In the genomic region with DNA sequence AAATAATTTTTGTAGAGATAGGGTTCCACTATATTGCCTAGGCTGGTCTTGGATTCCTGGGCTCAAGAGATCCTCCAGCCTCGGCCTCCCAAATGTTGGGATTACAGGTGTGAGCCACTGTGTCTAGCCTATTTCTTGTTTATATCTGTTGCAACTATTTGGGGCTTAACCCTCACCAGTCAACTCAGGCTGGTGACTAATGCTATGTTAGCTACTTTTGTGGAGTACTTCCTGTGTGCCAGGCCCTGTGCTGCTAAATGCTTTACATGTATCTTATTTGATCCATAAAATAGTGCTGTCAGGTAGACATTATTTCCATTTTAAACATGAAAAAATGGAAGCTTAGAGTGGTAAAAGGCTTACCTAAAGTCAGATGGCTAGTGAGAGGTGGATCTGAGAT, we compare ENCODE assay signal across 18 cellular contexts. TPM values are rescaled to one million over a fixed set of nuclear protein-coding genes. Genes with fewer than 3 reads are reported as not detected.
"Had no signal": no experiment of that assay in that cellular context is flagged by ENCODE, and none has a peak within 500 bp of the region (broad histone marks: within the 10 kb centered on the region; RNA-seq: fewer than 3 reads in every experiment).

No MANE protein-coding gene starts in this region.

- H3K9me3 Mint-ChIP-seq: effector memory CD8-positive, alpha-beta T cell; natural killer cell treated with Interleukin-12 subunit alpha and Interleukin-12 subunit beta and Interleukin-15 and Interleukin-18, amount 100 ng/mL, for 72 hours had no signal

- H3K4me1 ChIP-seq: neural progenitor cell, pancreas had no signal

- H3K4me2 ChIP-seq: hepatocyte, neural progenitor cell had no signal

- ATAC-seq: effector memory CD8-positive, alpha-beta T cell; left cardiac atrium; left ventricle myocardium superior; pancreas; right cardiac atrium had no signal

- H3K79me2 ChIP-seq: hepatocyte had no signal

- H3K36me3 Mint-ChIP-seq: natural killer cell treated with Interleukin-12 subunit alpha and Interleukin-12 subunit beta and Interleukin-15 and Interleukin-18, amount 100 ng/mL, for 72 hours; neural progenitor cell had no signal

- H3K27me3 Mint-ChIP-seq: effector memory CD8-positive, alpha-beta T cell; natural killer cell treated with Interleukin-12 subunit alpha and Interleukin-12 subunit beta and Interleukin-15 and Interleukin-18, amount 100 ng/mL, for 72 hours; progenitor cell of endocrine pancreas had no signal

- H2AFZ ChIP-seq: hepatocyte, neural progenitor cell had no signal

- H3K27ac ChIP-seq: hepatocyte, neural progenitor cell, pancreas had no signal

- H3K9ac ChIP-seq: neural progenitor cell had no signal

- H3K36me3 ChIP-seq: neural progenitor cell, pancreas had no signal

- H3K27ac Mint-ChIP-seq: effector memory CD8-positive, alpha-beta T cell; natural killer cell treated with Interleukin-12 subunit alpha and Interleukin-12 subunit beta and Interleukin-15 and Interleukin-18, amount 100 ng/mL, for 72 hours; neural progenitor cell; progenitor cell of endocrine pancreas had no signal

- H3K27me3 ChIP-seq: hepatocyte, neural progenitor cell, pancreas had no signal

- H3K4me3 Mint-ChIP-seq: effector memory CD8-positive, alpha-beta T cell; natural killer cell treated with Interleukin-12 subunit alpha and Interleukin-12 subunit beta and Interleukin-15 and Interleukin-18, amount 100 ng/mL, for 72 hours; neural progenitor cell had no signal

- H3K9me3 ChIP-seq: pancreas had no signal

- H3K4me3 ChIP-seq: hepatocyte, lung, neural progenitor cell, pancreas had no signal

- DNase-seq: effector memory CD8-positive, alpha-beta T cell; foreskin melanocyte; kidney; left cardiac atrium; left ventricle myocardium superior; mesenchymal stem cell; midbrain; occipital lobe; pancreas; right cardiac atrium; small intestine; stimulated activated CD4-positive, alpha-beta T cell treated with anti-CD3 and anti-CD28 coated beads, Interleukin-12 subunit alpha, Interleukin-12 subunit beta, amount 100 ng/mL, for 4 hours; stimulated activated naive CD4-positive, alpha-beta T cell treated with Interleukin-2 at 50 U/mL for 16 hours had no signal

RNA-seq across cellular contexts. Expression of gene CEACAM1, which starts 13.8 kb away (rescaled TPM):
- total RNA-seq: occipital lobe had no signal
